Comparison of ENCODE assay signal across 35 cellular contexts in genomic region chr11:57890521-57890920, GRCh38.
"Had no signal": no experiment of that assay in that cellular context is flagged by ENCODE, and none has a peak within 500 bp of the region (broad histone marks: within the 10 kb centered on the region; RNA-seq: fewer than 3 reads in every experiment).

No MANE protein-coding gene starts in this region.

- H3K9me3 Mint-ChIP-seq: activated T-cell treated with anti-CD3 and anti-CD28 coated beads, Interleukin-2, amount 50 U/mL, for 4 hours; T-helper 2 cell treated with Interferon-gamma antibody and Interleukin-4, amounts not matched to agents 5 μg/mL and 100 μg/mL, for 36 hours had no signal

- H3K27ac Mint-ChIP-seq: activated B cell treated with CpG ODN at 0.5 μM for 24 hours; activated CD4-positive, alpha-beta memory T cell treated with anti-CD3 and anti-CD28 coated beads for 36 hours; activated CD4-positive, alpha-beta T cell treated with anti-CD3 and anti-CD28 coated beads, Interleukin-2, amount 10 ng/mL, durations not matched to agents 24 days and 14 days; activated CD8-positive, alpha-beta T cell treated with anti-CD3 and anti-CD28 coated beads for 36 hours; activated naive CD4-positive, alpha-beta T cell treated with anti-CD3 and anti-CD28 coated beads for 36 hours; activated naive CD4-positive, alpha-beta T cell treated with anti-CD3 and anti-CD28 coated beads, Interleukin-2, amount 50 U/mL, for 72 hours; activated naive CD8-positive, alpha-beta T cell treated with anti-CD3 and anti-CD28 coated beads for 36 hours; activated T-cell treated with anti-CD3 and anti-CD28 coated beads, Interleukin-2, amount 50 U/mL, for 72 hours; activated T-helper 1 cell treated with anti-CD3 and anti-CD28 coated beads, Interleukin-12 subunit alpha, Interleukin-12 subunit beta, Interleukin-2, Interleukin-4 antibody, amounts not matched to agents 30 ng/mL and 10 ng/mL and 1 ng/mL, durations not matched to agents 14 hours and 24 hours and 36 hours; activated T-helper 17 cell treated with anti-CD3 and anti-CD28 coated beads, Interleukin-2, amount 50 U/mL, for 72 hours; T-helper 1 cell treated with Interleukin-12 subunit alpha and Interleukin-12 subunit beta and Interleukin-4 antibody, amounts not matched to agents 30 μg/mL and 1 μg/mL, for 36 hours; T-helper 2 cell treated with Interferon-gamma antibody and Interleukin-4, amounts not matched to agents 5 μg/mL and 100 μg/mL, for 36 hours had no signal

- H3K4me3 ChIP-seq: adrenal gland, body of pancreas, breast epithelium had no signal

- H3K36me3 Mint-ChIP-seq: activated CD4-positive, alpha-beta memory T cell treated with anti-CD3 and anti-CD28 coated beads for 36 hours; activated naive CD4-positive, alpha-beta T cell treated with anti-CD3 and anti-CD28 coated beads, Interleukin-2, amount 50 U/mL, for 72 hours; activated naive CD8-positive, alpha-beta T cell treated with anti-CD3 and anti-CD28 coated beads for 36 hours had no signal

- H3K36me3 ChIP-seq: adrenal gland, brain microvascular endothelial cell, breast epithelium had no signal

- H3K27me3 Mint-ChIP-seq: activated naive CD8-positive, alpha-beta T cell treated with anti-CD3 and anti-CD28 coated beads for 36 hours had no signal

- H3K4me1 ChIP-seq: adrenal gland, body of pancreas, breast epithelium had no signal

- ATAC-seq: activated CD8-positive, alpha-beta T cell treated with anti-CD3 and anti-CD28 coated beads for 36 hours; activated naive CD4-positive, alpha-beta T cell treated with anti-CD3 and anti-CD28 coated beads, Interleukin-2, amount 50 U/mL, for 72 hours; activated T-cell treated with anti-CD3 and anti-CD28 coated beads, Interleukin-2, amount 50 U/mL, for 4 hours; activated T-cell treated with anti-CD3 and anti-CD28 coated beads, Interleukin-2, amount 50 U/mL, for 72 hours; activated T-helper 17 cell treated with anti-CD3 and anti-CD28 coated beads, Interleukin-2, amount 50 U/mL, for 72 hours; body of pancreas had no signal

- H3K4me1 Mint-ChIP-seq: activated B cell treated with CpG ODN at 0.5 μM for 24 hours; activated CD4-positive, alpha-beta T cell treated with anti-CD3 and anti-CD28 coated beads, Interleukin-2, amount 10 ng/mL, durations not matched to agents 24 days and 14 days; activated naive CD8-positive, alpha-beta T cell treated with anti-CD3 and anti-CD28 coated beads for 36 hours; activated T-helper 17 cell treated with anti-CD3 and anti-CD28 coated beads, Interleukin-2, amount 50 U/mL, for 72 hours had no signal

- DNase-seq: activated B cell treated with CpG ODN at 0.5 μM for 24 hours; activated CD4-positive, alpha-beta memory T cell treated with anti-CD3 and anti-CD28 coated beads for 36 hours; activated CD4-positive, alpha-beta T cell treated with anti-CD3 and anti-CD28 coated beads for 4 hours; activated CD4-positive, alpha-beta T cell treated with anti-CD3 and anti-CD28 coated beads, Interleukin-2, amount 10 ng/mL, durations not matched to agents 24 days and 14 days; activated CD4-positive, alpha-beta T cell treated with anti-CD3 and anti-CD28 coated beads, Interleukin-2, amount 50 U/mL, for 1 hour; activated CD4-positive, alpha-beta T cell treated with anti-CD3 and anti-CD28 coated beads, Interleukin-2, amount 50 U/mL, for 4 hours; activated CD4-positive, CD25-positive, alpha-beta regulatory T cell treated with anti-CD3 and anti-CD28 coated beads, Interleukin-2, amount 50 U/mL, for 72 hours; activated CD8-positive, alpha-beta memory T cell treated with anti-CD3 and anti-CD28 coated beads, Interleukin-2, amount 50 U/mL, for 4 hours; activated CD8-positive, alpha-beta T cell treated with anti-CD3 and anti-CD28 coated beads for 36 hours; activated effector memory CD4-positive, alpha-beta T cell treated with anti-CD3 and anti-CD28 coated beads, Interleukin-2, amount 50 U/mL, for 16 hours; activated gamma-delta T cell treated with Interleukin-2 at 50 U/mL for 16 hours; activated naive CD4-positive, alpha-beta T cell; activated naive CD4-positive, alpha-beta T cell treated with anti-CD3 and anti-CD28 coated beads for 36 hours; activated naive CD4-positive, alpha-beta T cell treated with anti-CD3 and anti-CD28 coated beads, Interleukin-2, amount 50 U/mL, for 16 hours; activated naive CD8-positive, alpha-beta T cell treated with anti-CD3 and anti-CD28 coated beads for 36 hours; activated T-cell treated with anti-CD3 and anti-CD28 coated beads for 4 hours; activated T-cell treated with anti-CD3 and anti-CD28 coated beads, Interleukin-2, amount 50 U/mL, for 1 hour; activated T-cell treated with anti-CD3 and anti-CD28 coated beads, Interleukin-2, amount 50 U/mL, for 4 hours; activated T-cell treated with anti-CD3 and anti-CD28 coated beads, Interleukin-2, amount 50 U/mL, for 72 hours; adrenal gland; amniotic stem cell; aorta; body of pancreas; brain microvascular endothelial cell; central memory CD4-positive, alpha-beta T cell; T-helper 1 cell; T-helper 2 cell; T-helper 9 cell had no signal

- H3K9me3 ChIP-seq: adrenal gland, body of pancreas, breast epithelium had no signal

- H3K27me3 ChIP-seq: adrenal gland, body of pancreas, brain microvascular endothelial cell, breast epithelium had no signal

- H3K27ac ChIP-seq: adrenal gland, body of pancreas, brain microvascular endothelial cell, breast epithelium, VCaP had no signal

- H3K4me3 Mint-ChIP-seq: activated B cell treated with CpG ODN at 0.5 μM for 24 hours; activated CD4-positive, alpha-beta memory T cell treated with anti-CD3 and anti-CD28 coated beads for 36 hours; activated CD4-positive, alpha-beta T cell treated with anti-CD3 and anti-CD28 coated beads, Interleukin-2, amount 10 ng/mL, durations not matched to agents 24 days and 14 days; activated CD8-positive, alpha-beta T cell treated with anti-CD3 and anti-CD28 coated beads for 36 hours; activated naive CD4-positive, alpha-beta T cell treated with anti-CD3 and anti-CD28 coated beads for 36 hours; activated naive CD8-positive, alpha-beta T cell treated with anti-CD3 and anti-CD28 coated beads for 36 hours; activated T-cell treated with anti-CD3 and anti-CD28 coated beads, Interleukin-2, amount 50 U/mL, for 4 hours; activated T-cell treated with anti-CD3 and anti-CD28 coated beads, Interleukin-2, amount 50 U/mL, for 72 hours; activated T-helper 1 cell treated with anti-CD3 and anti-CD28 coated beads, Interleukin-12 subunit alpha, Interleukin-12 subunit beta, Interleukin-2, Interleukin-4 antibody, amounts not matched to agents 30 ng/mL and 10 ng/mL and 1 ng/mL, durations not matched to agents 14 hours and 24 hours and 36 hours; activated T-helper 17 cell treated with anti-CD3 and anti-CD28 coated beads, Interleukin-2, amount 50 U/mL, for 72 hours; T-helper 1 cell treated with Interleukin-12 subunit alpha and Interleukin-12 subunit beta and Interleukin-4 antibody, amounts not matched to agents 30 μg/mL and 1 μg/mL, for 36 hours; T-helper 2 cell treated with Interferon-gamma antibody and Interleukin-4, amounts not matched to agents 5 μg/mL and 100 μg/mL, for 36 hours had no signal
